ENCODE assay signal across 16 cellular contexts in the genomic region with DNA sequence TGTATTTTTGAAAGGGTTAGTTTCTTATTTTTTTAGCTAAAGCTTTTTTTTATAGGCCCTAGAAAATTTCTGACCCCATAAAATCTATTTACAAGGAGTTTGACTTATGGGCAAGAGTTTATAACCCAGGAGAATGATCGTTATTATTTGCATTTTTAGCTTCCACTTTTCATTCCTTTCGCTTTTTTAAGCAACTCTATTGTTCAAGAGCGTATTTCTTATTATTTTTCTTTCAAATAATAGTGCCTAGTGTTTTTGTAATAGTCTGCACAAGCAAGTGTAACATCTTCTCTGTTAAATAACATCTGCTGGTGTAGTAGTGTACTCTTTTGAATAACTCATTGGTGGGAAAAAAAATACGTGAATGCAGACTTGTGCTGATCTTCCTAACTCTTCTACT.
DNase-seq lines count a peak whose midpoint lies in the region; ATAC-seq and TF ChIP-seq lines count a peak whose summit lies in the region.
"Had no signal": no experiment of that assay in that cellular context is flagged by ENCODE, and none has a peak within 500 bp of the region (broad histone marks: within the 10 kb centered on the region; RNA-seq: fewer than 3 reads in every experiment).

No MANE protein-coding gene starts in this region.

- no peak for ATAC-seq in left ventricle myocardium superior
- ATAC-seq in memory B cell (ENCODE audit: low read depth) = no peak
- ATAC-seq in HG03460 (IDR thresholded peaks at IDR 0.05; ENCODE audit: unreplicated experiment) = no peak
- no peak for ATAC-seq in HG02870 (IDR thresholded peaks at IDR 0.05; ENCODE audit: unreplicated experiment)

- peak overlapping the region; percentile 93 for H3K4me2 ChIP-seq in OCI-LY1 (ENCODE audit: low read length)

- H2AFZ ChIP-seq in OCI-LY1 (ENCODE audit: low read length) = no peak overlapping the region

- no peaks in the 10 kb centered on the region for H3K9me2 ChIP-seq in OCI-LY1 (ENCODE audit: low read depth, low read length)

- peak overlapping the region; percentile 64 for H3K4me3 ChIP-seq in left ventricle myocardium inferior
- peak overlapping the region; percentile 64 for H3K4me3 ChIP-seq in OCI-LY1 (ENCODE audit: low read depth, low read length, poor library complexity, severe bottlenecking)
- no peak overlapping the region for H3K4me3 ChIP-seq in brain microvascular endothelial cell (ENCODE audit: low read depth, low read length)
- H3K4me3 ChIP-seq: HAP-1 had no signal

- H3K36me3 ChIP-seq in left ventricle myocardium inferior (no peaks in the 10 kb centered on the region), OCI-LY1 (ENCODE audit: insufficient read depth, low read length) (no peaks in the 10 kb centered on the region; the same call in 1 of the 2 replicates), brain microvascular endothelial cell (replicated peaks) (no peaks in the 10 kb centered on the region)
- H3K36me3 ChIP-seq: HAP-1 had no signal

- H3F3A ChIP-seq in OCI-LY1 (ENCODE audit: insufficient read depth, low read length) = no peaks in the 10 kb centered on the region

- H3K36me3 Mint-ChIP-seq in memory B cell = peaks cover 14% of the 10 kb centered on the region

- H3K9me3 Mint-ChIP-seq in memory B cell = no peaks in the 10 kb centered on the region
- H3K9me3 Mint-ChIP-seq: CD4-positive, alpha-beta memory T cell; HFFc6 had no signal

- H3K9me3 ChIP-seq in left ventricle myocardium inferior (replicated peaks) (no peaks in the 10 kb centered on the region), OCI-LY1 (ENCODE audit: low read length) (no peaks in the 10 kb centered on the region)
- H3K9me3 ChIP-seq: HAP-1 had no signal

- H4K20me1 ChIP-seq in OCI-LY1 (ENCODE audit: insufficient read depth, low read length) = no peaks in the 10 kb centered on the region

- peak overlapping the region; percentile 33 for H3K4me3 Mint-ChIP-seq in memory B cell
- H3K4me3 Mint-ChIP-seq: CD4-positive, alpha-beta memory T cell; HFFc6 had no signal

- H3K27me3 ChIP-seq in left ventricle myocardium inferior (ENCODE audit: low read depth) = no peaks in the 10 kb centered on the region
- H3K27me3 ChIP-seq in OCI-LY1 (ENCODE audit: insufficient read depth, low read length) = no peaks in the 10 kb centered on the region
- no peaks in the 10 kb centered on the region for H3K27me3 ChIP-seq in brain microvascular endothelial cell (replicated peaks)

- peaks cover 59% of the 10 kb centered on the region for H3K79me2 ChIP-seq in OCI-LY1 (ENCODE audit: insufficient read depth, low read length)

- TF ChIP-seq CTCF in left ventricle myocardium inferior (IDR thresholded peaks at IDR 0.05; ENCODE audit: borderline replicate concordance) (no peak), OCI-LY1 (IDR thresholded peaks at IDR 0.05; ENCODE audit: low read length) (no peak), brain microvascular endothelial cell (IDR thresholded peaks at IDR 0.05; ENCODE audit: low read depth, low read length, missing control alignments) (no peak)

- H3K27ac Mint-ChIP-seq in memory B cell = peak overlapping the region; percentile 62
- H3K27ac Mint-ChIP-seq: HFFc6 had no signal

- DNase-seq in left ventricle myocardium inferior (no peak), left ventricle myocardium superior (no peak), memory B cell (ENCODE audit: low spot score in 2 of 2) (no peak), brain microvascular endothelial cell (no peak), NCI-H510A (lab: John Stamatoyannopoulos, UW) (no peak)
- DNase-seq: ACHN; C1 segment of cervical spinal cord; CD4-positive, alpha-beta memory T cell; DND-41; GF-D8; HFFc6; IMR-90 had no signal

- H3K4me1 ChIP-seq in left ventricle myocardium inferior = peaks cover 56% of the 10 kb centered on the region
- H3K4me1 ChIP-seq in OCI-LY1 (ENCODE audit: insufficient read depth, low read length, severe bottlenecking) = peaks cover 70% of the 10 kb centered on the region

- H3K27me3 Mint-ChIP-seq in memory B cell = no peaks in the 10 kb centered on the region
- H3K27me3 Mint-ChIP-seq: CD4-positive, alpha-beta memory T cell had no signal

- intact Hi-C loops in left ventricle myocardium inferior (cut with micrococcal nuclease) (no loop called here), left ventricle myocardium superior (cut with micrococcal nuclease) (no loop called here)

- H3K4me1 Mint-ChIP-seq in memory B cell = peaks cover 15% of the 10 kb centered on the region

- H3K27ac ChIP-seq in left ventricle myocardium inferior (replicated peaks) (peak overlapping the region; percentile 86), OCI-LY1 (ENCODE audit: low read depth, low read length, poor library complexity, severe bottlenecking) (peak overlapping the region; percentile 94), brain microvascular endothelial cell (no peak overlapping the region)

- peak overlapping the region; percentile 71 for H3K9ac ChIP-seq in OCI-LY1 (ENCODE audit: low read length)

- in situ Hi-C loops in brain microvascular endothelial cell (cut with HindIII; ENCODE audit: low pct_ligation_motif_present, low sequenced_read_pairs) = no loop called here
